Comparison of ENCODE assay signal across 23 cellular contexts in genomic region chr2:105654474-105655004, GRCh38.
"Had no signal": no experiment of that assay in that cellular context is flagged by ENCODE, and none has a peak within 500 bp of the region (broad histone marks: within the 10 kb centered on the region; RNA-seq: fewer than 3 reads in every experiment).

No MANE protein-coding gene starts in this region.

- H3K9me3 Mint-ChIP-seq: effector memory CD8-positive, alpha-beta T cell had no signal

- H3K4me1 ChIP-seq: gastrocnemius medialis, left lung, neural progenitor cell, parathyroid adenoma, prostate gland, right atrium auricular region, spleen, vagina had no signal

- H3K9me3 ChIP-seq: gastrocnemius medialis, left lung, mucosa of descending colon, prostate gland, right atrium auricular region, spleen, thyroid gland, vagina had no signal

- H3K27me3 ChIP-seq: gastrocnemius medialis, left lung, neural progenitor cell, right atrium auricular region, spleen, thyroid gland, vagina had no signal

- H3K4me3 ChIP-seq: gastrocnemius medialis, left lung, mucosa of descending colon, neural progenitor cell, prostate gland, right atrium auricular region, skin epidermis, spleen, thyroid gland, vagina had no signal

- H3K27me3 Mint-ChIP-seq: stimulated activated naive CD8-positive, alpha-beta T cell treated with anti-CD3 and anti-CD28 coated beads, Interleukin-15, Interleukin-2, amounts not matched to agents 100 ng/mL and 50 ng/mL, for 24 hours had no signal

- H3K36me3 Mint-ChIP-seq: mesothelial cell of epicardium; naive thymus-derived CD4-positive, alpha-beta T cell; neural progenitor cell; stimulated activated memory B cell treated with anti-CD40 and anti-IgM and Interleukin-4, amounts not matched to agents 10 μg/mL and 1 μg/mL and 100 μg/mL, for 72 hours had no signal

- H3K27ac Mint-ChIP-seq: effector memory CD8-positive, alpha-beta T cell; mesothelial cell of epicardium; naive thymus-derived CD4-positive, alpha-beta T cell; nephron; neural progenitor cell; stimulated activated memory B cell treated with anti-CD40 and anti-IgM and Interleukin-4, amounts not matched to agents 10 μg/mL and 1 μg/mL and 100 μg/mL, for 72 hours; stimulated activated naive CD8-positive, alpha-beta T cell treated with anti-CD3 and anti-CD28 coated beads, Interleukin-15, Interleukin-2, amounts not matched to agents 100 ng/mL and 50 ng/mL, for 24 hours had no signal

- H3K36me3 ChIP-seq: gastrocnemius medialis, left lung, neural progenitor cell, prostate gland, right atrium auricular region, spleen, thyroid gland, vagina had no signal

- ATAC-seq: effector memory CD8-positive, alpha-beta T cell; gastrocnemius medialis; left cardiac atrium; left lung; mucosa of descending colon; naive thymus-derived CD4-positive, alpha-beta T cell; stimulated activated memory B cell treated with anti-CD40 and anti-IgM and Interleukin-4, amounts not matched to agents 10 μg/mL and 1 μg/mL and 100 μg/mL, for 72 hours had no signal

- H3K27ac ChIP-seq: gastrocnemius medialis, left lung, neural progenitor cell, parathyroid adenoma, prostate gland, right atrium auricular region, skin epidermis, spleen, thyroid gland, vagina had no signal

- H3K4me3 Mint-ChIP-seq: effector memory CD8-positive, alpha-beta T cell; mesothelial cell of epicardium; naive thymus-derived CD4-positive, alpha-beta T cell; nephron; neural progenitor cell; stimulated activated memory B cell treated with anti-CD40 and anti-IgM and Interleukin-4, amounts not matched to agents 10 μg/mL and 1 μg/mL and 100 μg/mL, for 72 hours; stimulated activated naive CD8-positive, alpha-beta T cell treated with anti-CD3 and anti-CD28 coated beads, Interleukin-15, Interleukin-2, amounts not matched to agents 100 ng/mL and 50 ng/mL, for 24 hours had no signal

- DNase-seq: cortex of kidney; effector memory CD8-positive, alpha-beta T cell; erythroblast; gastrocnemius medialis; left cardiac atrium; left lung; mesenchymal stem cell; mucosa of descending colon; naive thymus-derived CD4-positive, alpha-beta T cell; spleen; stimulated activated CD4-positive, alpha-beta T cell treated with anti-CD3 and anti-CD28 coated beads, Interleukin-4, amount 100 ng/mL, for 4 hours; thyroid gland; trophoblast cell had no signal

- H3K4me1 Mint-ChIP-seq: mesothelial cell of epicardium, nephron had no signal
